ENCODE assay signal across 2 cellular contexts in the genomic region with DNA sequence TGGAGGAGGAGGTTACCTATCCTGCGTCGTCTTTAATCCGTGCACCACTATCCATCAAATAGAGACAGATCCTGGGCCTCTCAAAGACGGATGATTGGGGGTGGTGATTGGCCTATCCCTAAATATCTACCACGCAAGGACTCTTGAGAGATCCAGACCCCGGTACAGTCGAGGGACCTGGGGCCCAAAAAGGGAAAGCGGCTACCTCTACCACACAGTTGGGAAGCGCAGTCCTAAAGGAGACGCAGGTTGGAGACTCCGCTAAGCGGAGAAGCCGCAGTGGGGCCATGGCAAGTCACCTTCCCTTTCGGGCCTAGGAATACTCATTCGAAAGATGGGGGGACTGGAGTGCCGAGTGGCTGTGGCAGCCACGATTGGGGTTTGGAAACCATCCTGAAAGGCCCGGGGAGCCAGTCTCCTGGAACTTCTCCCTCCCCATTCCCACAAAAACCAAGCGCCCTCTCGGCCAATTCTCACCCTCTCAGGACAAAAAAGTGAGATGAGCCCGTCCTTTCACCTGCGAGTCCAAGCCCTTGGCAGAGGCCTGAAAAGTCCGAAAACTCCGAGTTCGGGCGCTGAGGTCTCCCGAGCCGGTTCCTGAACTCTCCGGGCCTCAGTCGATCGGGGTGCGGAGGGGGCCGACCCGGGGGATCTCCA.
TF ChIP-seq lines count a peak whose summit lies in the region.

No MANE protein-coding gene starts in this region.

TF ChIP-seq in A549, 52 proteins besides CTCF, POLR2A, EP300 and RAD21:
- TF ChIP-seq, protein P1, sequence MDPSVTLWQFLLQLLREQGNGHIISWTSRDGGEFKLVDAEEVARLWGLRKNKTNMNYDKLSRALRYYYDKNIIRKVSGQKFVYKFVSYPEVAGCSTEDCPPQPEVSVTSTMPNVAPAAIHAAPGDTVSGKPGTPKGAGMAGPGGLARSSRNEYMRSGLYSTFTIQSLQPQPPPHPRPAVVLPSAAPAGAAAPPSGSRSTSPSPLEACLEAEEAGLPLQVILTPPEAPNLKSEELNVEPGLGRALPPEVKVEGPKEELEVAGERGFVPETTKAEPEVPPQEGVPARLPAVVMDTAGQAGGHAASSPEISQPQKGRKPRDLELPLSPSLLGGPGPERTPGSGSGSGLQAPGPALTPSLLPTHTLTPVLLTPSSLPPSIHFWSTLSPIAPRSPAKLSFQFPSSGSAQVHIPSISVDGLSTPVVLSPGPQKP (IDR thresholded peaks at IDR 0.05; ENCODE audit: low read depth, low read length), result no peak
- TF ChIP-seq CHD2 (IDR thresholded peaks at IDR 0.05; ENCODE audit: low read length, partially characterized antibody) (no peak), CHD4 (IDR thresholded peaks at IDR 0.05; ENCODE audit: borderline replicate concordance) (no peak), MAFK (IDR thresholded peaks at IDR 0.05; ENCODE audit: partially characterized antibody) (no peak), RFX5 (IDR thresholded peaks at IDR 0.05) (no peak), RCOR1 (IDR thresholded peaks at IDR 0.05; ENCODE audit: low read depth, low read length) (no peak), FOXS1 (CRISPR knock-in tag; IDR thresholded peaks at IDR 0.05) (no peak), ZSCAN20 (CRISPR knock-in tag; IDR thresholded peaks at IDR 0.05) (no peak), KDM1A (IDR thresholded peaks at IDR 0.05; ENCODE audit: low read depth) (no peak), ZNF302 (CRISPR knock-in tag; IDR thresholded peaks at IDR 0.05) (no peak), MAZ (IDR thresholded peaks at IDR 0.05; ENCODE audit: borderline replicate concordance, low read depth, low read length) (no peak), PHF8 (IDR thresholded peaks at IDR 0.05; ENCODE audit: borderline replicate concordance, low read depth) (no peak), EHMT2 (IDR thresholded peaks at IDR 0.05; ENCODE audit: low read depth) (no peak), SREBF2 (IDR thresholded peaks at IDR 0.05) (no peak), NR3C1 (IDR thresholded peaks at IDR 0.05) (no peak), CEBPB (IDR thresholded peaks at IDR 0.05) (no peak)
- TF ChIP-seq, protein P2, sequence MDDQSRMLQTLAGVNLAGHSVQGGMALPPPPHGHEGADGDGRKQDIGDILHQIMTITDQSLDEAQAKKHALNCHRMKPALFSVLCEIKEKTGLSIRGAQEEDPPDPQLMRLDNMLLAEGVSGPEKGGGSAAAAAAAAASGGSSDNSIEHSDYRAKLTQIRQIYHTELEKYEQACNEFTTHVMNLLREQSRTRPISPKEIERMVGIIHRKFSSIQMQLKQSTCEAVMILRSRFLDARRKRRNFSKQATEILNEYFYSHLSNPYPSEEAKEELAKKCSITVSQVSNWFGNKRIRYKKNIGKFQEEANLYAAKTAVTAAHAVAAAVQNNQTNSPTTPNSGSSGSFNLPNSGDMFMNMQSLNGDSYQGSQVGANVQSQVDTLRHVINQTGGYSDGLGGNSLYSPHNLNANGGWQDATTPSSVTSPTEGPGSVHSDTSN (IDR thresholded peaks at IDR 0.05), result no peak
- TF ChIP-seq, protein P3, sequence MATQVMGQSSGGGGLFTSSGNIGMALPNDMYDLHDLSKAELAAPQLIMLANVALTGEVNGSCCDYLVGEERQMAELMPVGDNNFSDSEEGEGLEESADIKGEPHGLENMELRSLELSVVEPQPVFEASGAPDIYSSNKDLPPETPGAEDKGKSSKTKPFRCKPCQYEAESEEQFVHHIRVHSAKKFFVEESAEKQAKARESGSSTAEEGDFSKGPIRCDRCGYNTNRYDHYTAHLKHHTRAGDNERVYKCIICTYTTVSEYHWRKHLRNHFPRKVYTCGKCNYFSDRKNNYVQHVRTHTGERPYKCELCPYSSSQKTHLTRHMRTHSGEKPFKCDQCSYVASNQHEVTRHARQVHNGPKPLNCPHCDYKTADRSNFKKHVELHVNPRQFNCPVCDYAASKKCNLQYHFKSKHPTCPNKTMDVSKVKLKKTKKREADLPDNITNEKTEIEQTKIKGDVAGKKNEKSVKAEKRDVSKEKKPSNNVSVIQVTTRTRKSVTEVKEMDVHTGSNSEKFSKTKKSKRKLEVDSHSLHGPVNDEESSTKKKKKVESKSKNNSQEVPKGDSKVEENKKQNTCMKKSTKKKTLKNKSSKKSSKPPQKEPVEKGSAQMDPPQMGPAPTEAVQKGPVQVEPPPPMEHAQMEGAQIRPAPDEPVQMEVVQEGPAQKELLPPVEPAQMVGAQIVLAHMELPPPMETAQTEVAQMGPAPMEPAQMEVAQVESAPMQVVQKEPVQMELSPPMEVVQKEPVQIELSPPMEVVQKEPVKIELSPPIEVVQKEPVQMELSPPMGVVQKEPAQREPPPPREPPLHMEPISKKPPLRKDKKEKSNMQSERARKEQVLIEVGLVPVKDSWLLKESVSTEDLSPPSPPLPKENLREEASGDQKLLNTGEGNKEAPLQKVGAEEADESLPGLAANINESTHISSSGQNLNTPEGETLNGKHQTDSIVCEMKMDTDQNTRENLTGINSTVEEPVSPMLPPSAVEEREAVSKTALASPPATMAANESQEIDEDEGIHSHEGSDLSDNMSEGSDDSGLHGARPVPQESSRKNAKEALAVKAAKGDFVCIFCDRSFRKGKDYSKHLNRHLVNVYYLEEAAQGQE (IDR thresholded peaks at IDR 0.05), result no peak
- TF ChIP-seq, protein P4, sequence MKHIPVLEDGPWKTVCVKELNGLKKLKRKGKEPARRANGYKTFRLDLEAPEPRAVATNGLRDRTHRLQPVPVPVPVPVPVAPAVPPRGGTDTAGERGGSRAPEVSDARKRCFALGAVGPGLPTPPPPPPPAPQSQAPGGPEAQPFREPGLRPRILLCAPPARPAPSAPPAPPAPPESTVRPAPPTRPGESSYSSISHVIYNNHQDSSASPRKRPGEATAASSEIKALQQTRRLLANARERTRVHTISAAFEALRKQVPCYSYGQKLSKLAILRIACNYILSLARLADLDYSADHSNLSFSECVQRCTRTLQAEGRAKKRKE (CRISPR knock-in tag; IDR thresholded peaks at IDR 0.05; ENCODE audit: low read depth), result no peak
- TF ChIP-seq, protein P5, sequence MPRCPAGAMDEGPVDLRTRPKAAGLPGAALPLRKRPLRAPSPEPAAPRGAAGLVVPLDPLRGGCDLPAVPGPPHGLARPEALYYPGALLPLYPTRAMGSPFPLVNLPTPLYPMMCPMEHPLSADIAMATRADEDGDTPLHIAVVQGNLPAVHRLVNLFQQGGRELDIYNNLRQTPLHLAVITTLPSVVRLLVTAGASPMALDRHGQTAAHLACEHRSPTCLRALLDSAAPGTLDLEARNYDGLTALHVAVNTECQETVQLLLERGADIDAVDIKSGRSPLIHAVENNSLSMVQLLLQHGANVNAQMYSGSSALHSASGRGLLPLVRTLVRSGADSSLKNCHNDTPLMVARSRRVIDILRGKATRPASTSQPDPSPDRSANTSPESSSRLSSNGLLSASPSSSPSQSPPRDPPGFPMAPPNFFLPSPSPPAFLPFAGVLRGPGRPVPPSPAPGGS (IDR thresholded peaks at IDR 0.05), result no peak

TF ChIP-seq in neural cell, 6 proteins besides CTCF, POLR2A, EP300 and RAD21 (continued from another document):
- TF ChIP-seq, protein P3 (IDR thresholded peaks at IDR 0.05; ENCODE audit: borderline replicate concordance), result no peak
- TF ChIP-seq TAF1 (IDR thresholded peaks at IDR 0.05; ENCODE audit: low read depth) (no peak), MXI1 (conservative IDR thresholded peaks at IDR 0.05; ENCODE audit: poor library complexity, severe bottlenecking) (no peak), POLR2AphosphoS5 (IDR thresholded peaks at IDR 0.05) (no peak)
